ENCODE assay signal across 23 cellular contexts in genomic region chr1:190597361-190597760, GRCh38.
DNase-seq lines count a peak whose midpoint lies in the region; ATAC-seq, FAIRE-seq and TF ChIP-seq lines count a peak whose summit lies in the region.
"Had no signal": no experiment of that assay in that cellular context is flagged by ENCODE, and none has a peak within 500 bp of the region (broad histone marks: within the 10 kb centered on the region; RNA-seq: fewer than 3 reads in every experiment).

No MANE protein-coding gene starts in this region.

- H3K4me1 Mint-ChIP-seq in nephron progenitor cell = no peaks in the 10 kb centered on the region
- no peaks in the 10 kb centered on the region for H3K4me1 Mint-ChIP-seq in CD4-positive, alpha-beta memory T cell

- intact Hi-C loops in CD4-positive, alpha-beta memory T cell (cut with micrococcal nuclease) = no loop called here

- POLR2A ChIA-PET in HEK293T (lab: Yijun Ruan, JAX) = interaction anchor here (0.6 kb wide), 1 partner anchor 122 kb away, joined by 3 read pairs; no protein-coding TSS in a partner anchor
- POLR2A ChIA-PET in CD4-positive, alpha-beta memory T cell (lab: Charles Lee; ENCODE audit: partially characterized antibody) = no interaction called here

- H3K9ac ChIP-seq in SU-DHL-6 (ENCODE audit: low read length) = no peak overlapping the region
- H3K9ac ChIP-seq: SK-N-SH had no signal

- H3K36me3 Mint-ChIP-seq in nephron progenitor cell (ENCODE audit: low read depth) = no peaks in the 10 kb centered on the region
- H3K36me3 Mint-ChIP-seq in CD4-positive, alpha-beta memory T cell = no peaks in the 10 kb centered on the region

- CTCF ChIA-PET in HEK293T (lab: Yijun Ruan, JAX) = interaction anchor here (0.7 kb wide), 1 partner anchor 528 kb away, joined by 5 read pairs; no protein-coding TSS in a partner anchor
- CTCF ChIA-PET in CD4-positive, alpha-beta memory T cell (lab: Charles Lee; ENCODE audit: partially characterized antibody) = no interaction called here

- H3K27ac Mint-ChIP-seq in nephron progenitor cell = no peak overlapping the region
- no peak overlapping the region for H3K27ac Mint-ChIP-seq in CD4-positive, alpha-beta memory T cell
- H3K27ac Mint-ChIP-seq: HFFc6 had no signal

- no peak overlapping the region for H3K4me2 ChIP-seq in SU-DHL-6 (ENCODE audit: low read depth, low read length, poor library complexity, severe bottlenecking)
- no peak overlapping the region for H3K4me2 ChIP-seq in hepatocyte
- H3K4me2 ChIP-seq: SK-N-SH had no signal

- no peaks in the 10 kb centered on the region for H3K27me3 Mint-ChIP-seq in nephron progenitor cell (ENCODE audit: low read depth, poor library complexity)
- no peaks in the 10 kb centered on the region for H3K27me3 Mint-ChIP-seq in CD4-positive, alpha-beta memory T cell

- H3F3A ChIP-seq in SU-DHL-6 (ENCODE audit: insufficient read depth) = no peaks in the 10 kb centered on the region

- H4K20me1 ChIP-seq in SU-DHL-6 (ENCODE audit: low read depth, low read length) (no peaks in the 10 kb centered on the region), hepatocyte (ENCODE audit: insufficient read depth, poor library complexity, severe bottlenecking) (no peaks in the 10 kb centered on the region)

- H3K79me2 ChIP-seq in SU-DHL-6 (ENCODE audit: insufficient read depth, low read length) = no peaks in the 10 kb centered on the region
- no peaks in the 10 kb centered on the region for H3K79me2 ChIP-seq in hepatocyte

- H3K9me2 ChIP-seq in SU-DHL-6 (replicated peaks; ENCODE audit: insufficient read depth, low read length) (no peaks in the 10 kb centered on the region), hepatocyte (replicated peaks; ENCODE audit: insufficient read depth) (no peaks in the 10 kb centered on the region)
- H3K9me2 ChIP-seq: SK-N-SH had no signal

- no peak overlapping the region for H3K4me3 ChIP-seq in SU-DHL-6 (ENCODE audit: insufficient read depth, low read length, poor library complexity, severe bottlenecking)
- no peak overlapping the region for H3K4me3 ChIP-seq in hepatocyte
- no peak overlapping the region for H3K4me3 ChIP-seq in small intestine (ENCODE audit: low read depth in 1 of 2, low read length in 2 of 2)
- H3K4me3 ChIP-seq in CD4-positive, alpha-beta memory T cell (ENCODE audit: low read length in 2 of 2) = no peak overlapping the region
- H3K4me3 ChIP-seq: MG63 had no signal

- H3K36me3 ChIP-seq in SU-DHL-6 (ENCODE audit: low read length) = no peaks in the 10 kb centered on the region
- H3K36me3 ChIP-seq in hepatocyte (replicated peaks; ENCODE audit: insufficient read depth, low read depth) = no peaks in the 10 kb centered on the region
- H3K36me3 ChIP-seq in small intestine (ENCODE audit: control insufficient read depth in 2 of 2, insufficient read depth in 2 of 2, low read length in 2 of 2) = no peaks in the 10 kb centered on the region
- no peaks in the 10 kb centered on the region for H3K36me3 ChIP-seq in CD4-positive, alpha-beta memory T cell (ENCODE audit: insufficient read depth, low read length)
- H3K36me3 ChIP-seq: MG63 had no signal

- WGBS in hepatocyte (ENCODE audit: low lambda C conversion rate, missing lambda C conversion rate) = 17% methylated on average over 1 of the region's 1 CpG
- 0 to 20% (median 0%) methylated on average over 1 of the region's 1 CpG for WGBS in small intestine, 3 donors

- H2AFZ ChIP-seq in SU-DHL-6 (ENCODE audit: low read depth, low read length, severe bottlenecking) = peak overlapping the region; percentile 72
- no peak overlapping the region for H2AFZ ChIP-seq in hepatocyte

- H3K4me3 Mint-ChIP-seq in nephron progenitor cell = no peak overlapping the region
- H3K4me3 Mint-ChIP-seq in CD4-positive, alpha-beta memory T cell = no peak overlapping the region
- H3K4me3 Mint-ChIP-seq: HFFc6 had no signal

- no peak for FAIRE-seq in small intestine (lab: Jason Lieb, UNC)
- FAIRE-seq: GM12892, GM18507, HepG2 had no signal

- no peaks in the 10 kb centered on the region for H3K9me3 ChIP-seq in SU-DHL-6 (ENCODE audit: insufficient read depth, low read length)
- H3K9me3 ChIP-seq in hepatocyte (ENCODE audit: low read depth) = no peaks in the 10 kb centered on the region
- H3K9me3 ChIP-seq in small intestine (ENCODE audit: control insufficient read depth, low read depth) = no peaks in the 10 kb centered on the region
- H3K9me3 ChIP-seq in CD4-positive, alpha-beta memory T cell (ENCODE audit: control insufficient read depth in 1 of 2, low read length in 2 of 2) = peaks cover 0 to 2% of the 10 kb centered on the region in 2 donors
- H3K9me3 ChIP-seq: MG63, SK-N-SH had no signal

- no peak for ATAC-seq in GM19328 (IDR thresholded peaks at IDR 0.05; ENCODE audit: unreplicated experiment)
- ATAC-seq: HepG2 had no signal

- H3K27ac ChIP-seq in SU-DHL-6 (ENCODE audit: low read depth, low read length) = no peak overlapping the region
- peak overlapping the region; percentile 83 for H3K27ac ChIP-seq in hepatocyte
- H3K27ac ChIP-seq in small intestine (ENCODE audit: low read depth in 1 of 2, low read length in 1 of 2) = peak overlapping the region in 1 of 2 donors; percentile 16
- H3K27ac ChIP-seq in CD4-positive, alpha-beta memory T cell (ENCODE audit: low read depth, low read length) = no peak overlapping the region

- H3K9me3 Mint-ChIP-seq in nephron progenitor cell = no peaks in the 10 kb centered on the region
- H3K9me3 Mint-ChIP-seq in CD4-positive, alpha-beta memory T cell = peaks cover 0 to 14% (median 3%) of the 10 kb centered on the region in 8 donors

- TF ChIP-seq CTCF in SU-DHL-6 (IDR thresholded peaks at IDR 0.05; ENCODE audit: insufficient read depth, low read length, poor library complexity, severe bottlenecking) (no peak), hepatocyte (IDR thresholded peaks at IDR 0.05; ENCODE audit: poor library complexity) (no peak), nephron progenitor cell (IDR thresholded peaks at IDR 0.05) (no peak)

- no peaks in the 10 kb centered on the region for H3K27me3 ChIP-seq in SU-DHL-6 (ENCODE audit: low read length)
- no peaks in the 10 kb centered on the region for H3K27me3 ChIP-seq in hepatocyte
- H3K27me3 ChIP-seq in small intestine (ENCODE audit: control insufficient read depth in 2 of 2, insufficient read depth in 2 of 2, low read length in 2 of 2) = no peaks in the 10 kb centered on the region
- H3K27me3 ChIP-seq in CD4-positive, alpha-beta memory T cell (ENCODE audit: insufficient read depth, low read length) = no peaks in the 10 kb centered on the region
- H3K27me3 ChIP-seq: MG63 had no signal

- H3K4me1 ChIP-seq in hepatocyte (ENCODE audit: insufficient read depth) (peaks cover 16% of the 10 kb centered on the region), small intestine (ENCODE audit: control insufficient read depth in 2 of 2, insufficient read depth in 1 of 2, low read depth in 1 of 2, low read length in 1 of 2) (peaks cover 4 to 5% of the 10 kb centered on the region in 2 donors)
- no peaks in the 10 kb centered on the region for H3K4me1 ChIP-seq in CD4-positive, alpha-beta memory T cell (ENCODE audit: insufficient read depth, low read length)

- no peak for DNase-seq in HEK293T (ENCODE audit: extremely low spot score)
- DNase-seq in hepatocyte (ENCODE audit: low spot score) = peak; percentile 53
- DNase-seq in small intestine = peak; percentile 84
- DNase-seq in nephron progenitor cell = no peak
- DNase-seq in CD4-positive, alpha-beta memory T cell = no peak
- DNase-seq: ACHN; C1 segment of cervical spinal cord; DMS79; HFFc6; MG63; NCI-H1092 treated with DMSO at 0.1 percent for 48 hours; NCI-H1694; NCI-H2107; NCI-H510A; NCI-H748 treated with DMSO at 0.1 percent for 48 hours; NK-92 treated with Interleukin-12 subunit alpha and Interleukin-12 subunit beta, amount 100 ng/mL, for 24 hours; SHP77; SK-N-SH had no signal

TF ChIP-seq in HEK293T, 16 proteins besides CTCF, POLR2A, EP300 and RAD21:
- TF ChIP-seq, protein P1, sequence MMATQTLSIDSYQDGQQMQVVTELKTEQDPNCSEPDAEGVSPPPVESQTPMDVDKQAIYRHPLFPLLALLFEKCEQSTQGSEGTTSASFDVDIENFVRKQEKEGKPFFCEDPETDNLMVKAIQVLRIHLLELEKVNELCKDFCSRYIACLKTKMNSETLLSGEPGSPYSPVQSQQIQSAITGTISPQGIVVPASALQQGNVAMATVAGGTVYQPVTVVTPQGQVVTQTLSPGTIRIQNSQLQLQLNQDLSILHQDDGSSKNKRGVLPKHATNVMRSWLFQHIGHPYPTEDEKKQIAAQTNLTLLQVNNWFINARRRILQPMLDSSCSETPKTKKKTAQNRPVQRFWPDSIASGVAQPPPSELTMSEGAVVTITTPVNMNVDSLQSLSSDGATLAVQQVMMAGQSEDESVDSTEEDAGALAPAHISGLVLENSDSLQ (IDR thresholded peaks at IDR 0.05) = peak; percentile 27; the same call in 1 of the 2 replicates
- TF ChIP-seq CTBP1 (IDR thresholded peaks at IDR 0.05; ENCODE audit: borderline replicate concordance) = no peak

Comparison
In these comparisons a context has a peak if more than half of its experiments do, and no peak if none do; other contexts are left out.
1. DNase-seq: peak in hepatocyte (single experiment) and small intestine (single experiment); none in HEK293T (single experiment), nephron progenitor cell (single experiment) and CD4-positive, alpha-beta memory T cell (0 of 5).